In the genomic region with DNA sequence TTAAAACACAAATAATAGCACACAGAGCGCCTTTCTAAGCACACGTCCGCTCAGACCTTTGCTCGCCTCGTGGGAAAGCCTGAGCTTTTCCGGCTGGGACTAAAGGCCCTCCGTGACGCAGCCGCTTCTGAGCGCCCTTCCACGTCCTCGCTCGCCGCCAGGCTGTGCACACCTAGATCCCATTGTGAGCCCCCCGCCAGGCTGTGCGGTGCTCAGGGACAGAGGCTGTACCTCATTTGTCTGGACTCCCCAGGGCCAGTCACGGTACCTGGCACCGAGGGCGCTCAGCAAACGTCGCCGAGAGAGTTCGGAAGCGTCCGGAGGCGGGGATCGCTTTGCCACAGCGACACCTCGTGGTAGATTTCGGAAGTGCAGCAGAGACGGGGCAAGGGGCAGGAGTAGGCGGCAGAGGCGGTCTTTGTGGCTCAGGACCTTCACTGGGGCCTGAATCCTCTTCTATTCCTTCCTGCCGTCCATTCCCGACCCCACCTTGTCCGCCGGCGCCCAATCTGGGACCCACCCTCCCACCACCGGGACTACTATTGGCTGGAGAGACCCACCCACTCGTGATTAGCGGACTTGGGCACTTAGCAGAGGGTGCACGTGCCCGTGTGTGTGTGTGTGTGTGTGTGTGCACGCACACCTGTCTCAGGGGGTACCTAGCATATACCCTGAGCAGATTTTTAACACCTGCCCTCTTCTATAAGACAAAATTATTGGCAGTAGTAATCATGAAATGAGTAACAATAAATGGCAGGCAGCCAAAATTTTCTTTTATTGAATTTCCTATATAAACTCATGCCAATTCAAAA, we compare ENCODE assay signal across 1 cellular context.
TF ChIP-seq lines count a peak whose summit lies in the region.

No MANE protein-coding gene starts in this region.

TF ChIP-seq in HepG2, 621 proteins besides CTCF, POLR2A, EP300 and RAD21 (continued from another document):
- no peak for TF ChIP-seq ZNF576 (CRISPR knock-in tag; IDR thresholded peaks at IDR 0.05)
- TF ChIP-seq ERF (CRISPR knock-in tag; IDR thresholded peaks at IDR 0.05) = peak; percentile 63; the same call in 1 of the 2 replicates
- TF ChIP-seq ZNF138 (CRISPR knock-in tag; IDR thresholded peaks at IDR 0.05; ENCODE audit: low read depth) = no peak
- TF ChIP-seq XRCC5 (optimal IDR thresholded peaks at IDR 0.05; ENCODE audit: low read length) = peak; percentile 78
- TF ChIP-seq GPBP1L1 (CRISPR knock-in tag; IDR thresholded peaks at IDR 0.05) = no peak
- TF ChIP-seq ZFP36L2 (CRISPR knock-in tag; IDR thresholded peaks at IDR 0.05) = no peak
- peak; percentile 60; the same call in 1 of the 2 replicates for TF ChIP-seq HNF1B (CRISPR knock-in tag; IDR thresholded peaks at IDR 0.05)
- no peak for TF ChIP-seq ZNF281 (CRISPR knock-in tag; IDR thresholded peaks at IDR 0.05; ENCODE audit: borderline replicate concordance)
- TF ChIP-seq TRIM22 (IDR thresholded peaks at IDR 0.05) = no peak
- no peak for TF ChIP-seq NFYB (CRISPR knock-in tag; IDR thresholded peaks at IDR 0.05)
- no peak for TF ChIP-seq ZNF446 (CRISPR knock-in tag; IDR thresholded peaks at IDR 0.05)
- 0 out of 2 replicates have a peak, but pooled peaks have one; percentile 35 for TF ChIP-seq HOXA5 (CRISPR knock-in tag; IDR thresholded peaks at IDR 0.05)
- TF ChIP-seq ZNF672 (CRISPR knock-in tag; IDR thresholded peaks at IDR 0.05) = no peak
- peak; percentile 47; the same call in 1 of the 2 replicates for TF ChIP-seq CAMTA2 (CRISPR knock-in tag; IDR thresholded peaks at IDR 0.05; ENCODE audit: borderline replicate concordance)
- TF ChIP-seq, protein P1, sequence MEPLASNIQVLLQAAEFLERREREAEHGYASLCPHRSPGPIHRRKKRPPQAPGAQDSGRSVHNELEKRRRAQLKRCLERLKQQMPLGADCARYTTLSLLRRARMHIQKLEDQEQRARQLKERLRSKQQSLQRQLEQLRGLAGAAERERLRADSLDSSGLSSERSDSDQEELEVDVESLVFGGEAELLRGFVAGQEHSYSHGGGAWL (CRISPR knock-in tag; IDR thresholded peaks at IDR 0.05) = peak; percentile 60; the same call in 1 of the 2 replicates
- peak; percentile 72; the same call in 1 of the 2 replicates for TF ChIP-seq KDM3A (CRISPR knock-in tag; IDR thresholded peaks at IDR 0.05; ENCODE audit: low read depth)
- TF ChIP-seq THAP11 (CRISPR knock-in tag; IDR thresholded peaks at IDR 0.05) = peak; percentile 48; the same call in 1 of the 2 replicates
- TF ChIP-seq NPAS2 (CRISPR knock-in tag; IDR thresholded peaks at IDR 0.05; ENCODE audit: borderline replicate concordance) = no peak
- TF ChIP-seq ZFP90 (CRISPR knock-in tag; IDR thresholded peaks at IDR 0.05; ENCODE audit: borderline replicate concordance) = no peak
- TF ChIP-seq ETS1 (CRISPR knock-in tag; IDR thresholded peaks at IDR 0.05) = no peak
- peak; percentile 67 for TF ChIP-seq TEAD3 (CRISPR knock-in tag; optimal IDR thresholded peaks at IDR 0.05; ENCODE audit: borderline replicate concordance)
- TF ChIP-seq SRY (CRISPR knock-in tag; IDR thresholded peaks at IDR 0.05) = peak; percentile 86
- TF ChIP-seq ZNF362 (CRISPR knock-in tag; IDR thresholded peaks at IDR 0.05; ENCODE audit: borderline replicate concordance) = no peak
- TF ChIP-seq NRL (CRISPR knock-in tag; IDR thresholded peaks at IDR 0.05; ENCODE audit: borderline replicate concordance) = peak; percentile 73; the same call in 1 of the 2 replicates
- 0 out of 2 replicates have a peak, but pooled peaks have one; percentile 29 for TF ChIP-seq SMAD3 (CRISPR knock-in tag; IDR thresholded peaks at IDR 0.05)
